ENCODE assay signal across 14 cellular contexts in genomic region chr1:52059326-52059725, GRCh38. TPM values are rescaled to one million over a fixed set of nuclear protein-coding genes. Genes with fewer than 3 reads are reported as not detected.
DNase-seq lines count a peak whose midpoint lies in the region; ATAC-seq and TF ChIP-seq lines count a peak whose summit lies in the region.
"Had no signal": no experiment of that assay in that cellular context is flagged by ENCODE, and none has a peak within 500 bp of the region (broad histone marks: within the 10 kb centered on the region; RNA-seq: fewer than 3 reads in every experiment).

No MANE protein-coding gene starts in this region.

- peaks cover 61 to 63% (median 62%) of the 10 kb centered on the region in 3 donors for H3K4me1 Mint-ChIP-seq in T-cell
- H3K4me1 Mint-ChIP-seq in immature natural killer cell = peaks cover 38 to 58% of the 10 kb centered on the region in 2 donors

- CTCF ChIA-PET in T-cell (lab: Charles Lee) = interaction anchor here in 1 of 2 donors (0.6 kb wide), 2 partner anchors 12 to 194 kb away, joined by 4 to 5 read pairs; no protein-coding TSS in a partner anchor

- H3K36me3 ChIP-seq in ascending aorta = peaks cover 11 to 27% of the 10 kb centered on the region in 2 donors

- peaks cover under 1 to 12% of the 10 kb centered on the region in 2 donors for H3K4me1 ChIP-seq in ascending aorta

- ATAC-seq in T-cell (replicated peaks in 1 of 4) = no peak
- ATAC-seq: activated CD4-positive, CD25-positive, alpha-beta regulatory T cell treated with anti-CD3 and anti-CD28 coated beads, Interleukin-2, amount 50 U/mL, for 24 hours; natural killer cell treated with Interleukin-12 subunit alpha and Interleukin-12 subunit beta and Interleukin-15 and Interleukin-18, amount 100 ng/mL, for 72 hours had no signal

- POLR2A ChIA-PET in T-cell (lab: Charles Lee) = interaction anchor here in 1 of 2 donors (0.7 kb wide), 1 partner anchor 11 kb away, joined by 3 read pairs; no protein-coding TSS in a partner anchor

- no peaks in the 10 kb centered on the region for H3K27me3 ChIP-seq in ascending aorta
- H3K27me3 ChIP-seq: cardiac muscle cell, tibial artery had no signal

- H3K4me3 Mint-ChIP-seq in T-cell = peak overlapping the region in 2 of 3 donors; percentile 35 to 49
- peak overlapping the region in 1 of 5 donors; percentile 12 for H3K4me3 Mint-ChIP-seq in immature natural killer cell
- H3K4me3 Mint-ChIP-seq: natural killer cell treated with Interleukin-12 subunit alpha and Interleukin-12 subunit beta and Interleukin-15 and Interleukin-18, amount 100 ng/mL, for 72 hours had no signal

- no peaks in the 10 kb centered on the region for H3K9me3 ChIP-seq in ascending aorta
- H3K9me3 ChIP-seq: tibial artery had no signal

- H3K36me3 Mint-ChIP-seq in T-cell (peaks cover 20% of the 10 kb centered on the region), immature natural killer cell (peaks cover 11 to 22% (median 11%) of the 10 kb centered on the region in 3 donors)

- DNase-seq in A172 (ENCODE audit: low spot score) = peak; percentile 34
- DNase-seq in ELR (ENCODE audit: low read depth) = peak; percentile 69
- DNase-seq in T-cell = no peak
- DNase-seq in fibroblast of the aortic adventitia (ENCODE audit: low read depth) = peak; percentile 71
- DNase-seq in ascending aorta (ENCODE audit: low spot score in 2 of 2) = no peak
- no peak for DNase-seq in immature natural killer cell
- no peak for DNase-seq in activated CD4-positive, alpha-beta T cell treated with anti-CD3 and anti-CD28 coated beads, Interleukin-2, amount 50 U/mL, for 1 hour
- DNase-seq in NAMALWA (ENCODE audit: low spot score) = no peak
- DNase-seq: NCI-H1417; stimulated activated CD4-positive, alpha-beta T cell treated with anti-CD3 and anti-CD28 coated beads, Interleukin-4, amount 100 ng/mL, for 4 hours; tibial artery had no signal

- no peaks in the 10 kb centered on the region for H3K9me3 Mint-ChIP-seq in T-cell
- no peaks in the 10 kb centered on the region for H3K9me3 Mint-ChIP-seq in immature natural killer cell
- H3K9me3 Mint-ChIP-seq: natural killer cell treated with Interleukin-12 subunit alpha and Interleukin-12 subunit beta and Interleukin-15 and Interleukin-18, amount 100 ng/mL, for 72 hours had no signal

- TF ChIP-seq CTCF in fibroblast of the aortic adventitia (IDR thresholded peaks at IDR 0.05; ENCODE audit: insufficient read depth, low read length) (no peak), ascending aorta (IDR thresholded peaks at IDR 0.05) (no peak)

- H3K27ac ChIP-seq in ascending aorta = no peak overlapping the region
- H3K27ac ChIP-seq: cardiac muscle cell, tibial artery had no signal

- intact Hi-C loops in ascending aorta (cut with DNase I) = loop anchor here (5.0 to 10.0 kb wide), 5 partner anchors 308 to 1095 kb away; partner anchors contain the start of genes CC2D1B, EPS15, FAF1 and ORC1

- H3K4me3 ChIP-seq in fibroblast of the aortic adventitia (ENCODE audit: low read depth, low read length) (no peak overlapping the region), ascending aorta (no peak overlapping the region)
- H3K4me3 ChIP-seq: cardiac muscle cell, tibial artery had no signal

- no peak overlapping the region for H3K27ac Mint-ChIP-seq in T-cell
- no peak overlapping the region for H3K27ac Mint-ChIP-seq in immature natural killer cell
- H3K27ac Mint-ChIP-seq: natural killer cell treated with Interleukin-12 subunit alpha and Interleukin-12 subunit beta and Interleukin-15 and Interleukin-18, amount 100 ng/mL, for 72 hours had no signal

- H3K27me3 Mint-ChIP-seq in T-cell = no peaks in the 10 kb centered on the region
- peaks cover 8 to 26% (median 8%) of the 10 kb centered on the region in 3 donors for H3K27me3 Mint-ChIP-seq in immature natural killer cell (ENCODE audit: low read depth in 3 of 3)
- H3K27me3 Mint-ChIP-seq: natural killer cell treated with Interleukin-12 subunit alpha and Interleukin-12 subunit beta and Interleukin-15 and Interleukin-18, amount 100 ng/mL, for 72 hours had no signal

RNA-seq across cellular contexts. Expression of gene BTF3L4, which starts 3.2 kb away (rescaled TPM):
- 62.7 and 72.4 TPM in 2 replicates for total RNA-seq in A172 (2014; rRNA removed; shearing (Covaris generic))
- total RNA-seq in T-cell = 10 to 100 TPM; 30.1 to 33.6 (median 32.0) TPM
- total RNA-seq in fibroblast of the aortic adventitia (ENCODE audit: low replicate concordance) = 28.4 and 109 TPM in 2 replicates
- 39.9 TPM for total RNA-seq in ascending aorta
- 10 to 100 TPM; 52.6 to 70.0 (median 58.7) TPM for polyA plus RNA-seq in immature natural killer cell

RNA-seq across cellular contexts. Expression of gene TXNDC12, which starts 4.3 kb away (rescaled TPM):
- 48.3 and 50.6 TPM in 2 replicates for total RNA-seq in A172 (2014; rRNA removed; shearing (Covaris generic))
- total RNA-seq in T-cell (10 to 100 TPM; 26.1 to 44.8 (median 40.3) TPM), fibroblast of the aortic adventitia (ENCODE audit: low replicate concordance) (44.2 and 58.8 TPM in 2 replicates), ascending aorta (16.4 TPM)
- polyA plus RNA-seq in immature natural killer cell = 100 to 1,000 TPM in 1 of 3 donors, 10 to 100 TPM in 2; 75.1 to 108 (median 78.1) TPM

RNA-seq across cellular contexts. Expression of gene KTI12, which starts 25.7 kb away (rescaled TPM):
- 6.8 and 8.2 TPM in 2 replicates for total RNA-seq in A172 (2014; rRNA removed; shearing (Covaris generic))
- total RNA-seq in T-cell (10 to 100 TPM; 15.3 to 25.4 (median 18.1) TPM), fibroblast of the aortic adventitia (ENCODE audit: low replicate concordance) (8.5 and 12.7 TPM in 2 replicates), ascending aorta (10.3 TPM)
- 10 to 100 TPM; 28.8 to 31.8 (median 29.1) TPM for polyA plus RNA-seq in immature natural killer cell

Comparison
In these comparisons a context has a peak if more than half of its experiments do, and no peak if none do; other contexts are left out.
1. DNase-seq: peak in A172 (single experiment), ELR (single experiment) and fibroblast of the aortic adventitia (single experiment); none in T-cell (0 of 34), ascending aorta (0 of 2), immature natural killer cell (0 of 3), activated CD4-positive, alpha-beta T cell treated with anti-CD3 and anti-CD28 coated beads, Interleukin-2, amount 50 U/mL, for 1 hour (single experiment) and NAMALWA (single experiment).